Comparison of ENCODE assay signal across 10 cellular contexts in genomic region chr11:111624602-111625001, GRCh38.
"Had no signal": no experiment of that assay in that cellular context is flagged by ENCODE, and none has a peak within 500 bp of the region (broad histone marks: within the 10 kb centered on the region; RNA-seq: fewer than 3 reads in every experiment).

No MANE protein-coding gene starts in this region.

- H3K4me3 ChIP-seq: tibial artery had no signal

- DNase-seq: activated CD4-positive, alpha-beta T cell treated with anti-CD3 and anti-CD28 coated beads, Interleukin-2, amount 10 ng/mL, durations not matched to agents 24 days and 14 days; activated naive CD4-positive, alpha-beta T cell treated with anti-CD3 and anti-CD28 coated beads, Interleukin-2, amount 50 U/mL, for 16 hours; activated T-cell treated with anti-CD3 and anti-CD28 coated beads for 4 hours; amniotic stem cell; cortex of kidney; immature natural killer cell; left colon; T-helper 1 cell; tibial artery; WERI-Rb-1 had no signal

- H3K27ac ChIP-seq: tibial artery, WERI-Rb-1 had no signal

- ATAC-seq: left colon had no signal

- H3K9me3 ChIP-seq: tibial artery had no signal

- H3K27me3 ChIP-seq: tibial artery had no signal

- H3K4me1 ChIP-seq: tibial artery had no signal
